9 cellular contexts compared by ENCODE assay signal in genomic region chr11:76668362-76669155, GRCh38. TPM values are rescaled to one million over a fixed set of nuclear protein-coding genes. Genes with fewer than 3 reads are reported as not detected.
DNase-seq lines count a peak whose midpoint lies in the region; ATAC-seq and TF ChIP-seq lines count a peak whose summit lies in the region.
"Had no signal": no experiment of that assay in that cellular context is flagged by ENCODE, and none has a peak within 500 bp of the region (broad histone marks: within the 10 kb centered on the region; RNA-seq: fewer than 3 reads in every experiment).

No MANE protein-coding gene starts in this region.

- H3K9me3 ChIP-seq in mesodermal cell (ENCODE audit: control insufficient read depth, low read length): no peaks in the 10 kb centered on the region
- H3K9me3 ChIP-seq in suprapubic skin: no peaks in the 10 kb centered on the region

- peaks cover 47 to 69% (median 48%) of the 10 kb centered on the region in 3 donors for H3K4me1 Mint-ChIP-seq in T-cell

- H3K4me3 Mint-ChIP-seq in T-cell: peak overlapping the region; percentile 51 to 77 (median 53)

- DNase-seq in T-cell (no peak), suprapubic skin (ENCODE audit: low spot score in 2 of 2) (peak in 1 of 2 donors; percentile 32), cerebellum (ENCODE audit: low spot score) (no peak), OCI-M2 (lab: John Stamatoyannopoulos, UW; ENCODE audit: unreplicated experiment) (no peak)
- DNase-seq: activated CD4-positive, alpha-beta T cell treated with anti-CD3 and anti-CD28 coated beads, Interleukin-2, amount 50 U/mL, for 1 hour had no signal

- H3K4me3 ChIP-seq in mesodermal cell (ENCODE audit: extremely low read depth, insufficient read depth, low read length, poor library complexity, severe bottlenecking) (peak overlapping the region; percentile 54), suprapubic skin (peak overlapping the region; percentile 63)
- H3K4me3 ChIP-seq: cardiac muscle cell had no signal

- no peaks in the 10 kb centered on the region for H3K36me3 Mint-ChIP-seq in T-cell

- TF ChIP-seq POLR2A in suprapubic skin (IDR thresholded peaks at IDR 0.05): no peak

- peak overlapping the region in 1 of 2 donors; percentile 16 for H3K27ac Mint-ChIP-seq in T-cell

- POLR2A ChIA-PET in T-cell (lab: Charles Lee): no interaction called here

- H3K36me3 ChIP-seq in mesodermal cell (ENCODE audit: control insufficient read depth, insufficient read depth, low read length): peaks cover 26% of the 10 kb centered on the region
- peaks cover 8% of the 10 kb centered on the region for H3K36me3 ChIP-seq in suprapubic skin
- H3K36me3 ChIP-seq: cardiac muscle cell had no signal

- ATAC-seq in T-cell (replicated peaks in 1 of 4) (no peak), HG02610 (IDR thresholded peaks at IDR 0.05; ENCODE audit: unreplicated experiment) (no peak)

- no peaks in the 10 kb centered on the region for H3K9me3 Mint-ChIP-seq in T-cell

- no peak for TF ChIP-seq EP300 in suprapubic skin (IDR thresholded peaks at IDR 0.05)

- peaks cover 25% of the 10 kb centered on the region for H3K4me1 ChIP-seq in mesodermal cell (ENCODE audit: control insufficient read depth, insufficient read depth, low read length, poor library complexity, severe bottlenecking)
- peaks cover 44% of the 10 kb centered on the region for H3K4me1 ChIP-seq in suprapubic skin

- peaks cover 28 to 30% of the 10 kb centered on the region in 2 donors for H3K27me3 Mint-ChIP-seq in T-cell

- CTCF ChIA-PET in T-cell (lab: Charles Lee): no interaction called here

- WGBS in mesodermal cell (ENCODE audit: insufficient coverage in 2 of 2), 2 experiments: 83 to 90% methylated on average over 2 to 3 of the region's 3 CpGs
- WGBS in suprapubic skin: 100% methylated on average over 3 of the region's 3 CpGs

- H3K27ac ChIP-seq in cingulate gyrus (ENCODE audit: low read depth, low read length) (peak overlapping the region; percentile 7), mesodermal cell (ENCODE audit: low read depth, low read length, severe bottlenecking) (no peak overlapping the region), suprapubic skin (peak overlapping the region; percentile 16)

- no peak for TF ChIP-seq CTCF in suprapubic skin (IDR thresholded peaks at IDR 0.05)

- H3K27me3 ChIP-seq in suprapubic skin: peaks cover 15% of the 10 kb centered on the region
- H3K27me3 ChIP-seq: cardiac muscle cell had no signal

RNA-seq across cellular contexts. Expression of gene LRRC32, which starts 2.0 kb away (rescaled TPM):
- total RNA-seq in T-cell: 1 to 10 TPM in 3 of 5 donors, under 1 TPM in 2; 0.77 to 3.6 (median 2.2) TPM
- 96.7 TPM for polyA plus RNA-seq in mesodermal cell (2013, experiment 1 of 2)
- 105 TPM for polyA plus RNA-seq in mesodermal cell (2013, experiment 2 of 2)
- total RNA-seq in suprapubic skin: 10 to 100 TPM; 10.4 to 23.2 (median 17.5) TPM
- total RNA-seq in cerebellum: 3.6 TPM
